8 cellular contexts compared by ENCODE assay signal in genomic region chr2:8543065-8543411, GRCh38.
DNase-seq lines count a peak whose midpoint lies in the region; ATAC-seq, FAIRE-seq and TF ChIP-seq lines count a peak whose summit lies in the region.

No MANE protein-coding gene starts in this region.

- in situ Hi-C loops in G401 (cut with HindIII; ENCODE audit: low sequenced_read_pairs): no loop called here

- H3K4me1 ChIP-seq in astrocyte (ENCODE audit: insufficient read depth, low read length): peaks cover 23% of the 10 kb centered on the region

- H3K27me3 ChIP-seq in astrocyte (ENCODE audit: insufficient read depth, low read length): no peaks in the 10 kb centered on the region

- H3K27ac ChIP-seq in astrocyte (ENCODE audit: low read depth, low read length): no peak overlapping the region

- no peaks in the 10 kb centered on the region for H3K9me3 ChIP-seq in astrocyte (ENCODE audit: insufficient read depth, low read depth, low read length)

- H3K9ac ChIP-seq in astrocyte (ENCODE audit: low read length): no peak overlapping the region

- TF ChIP-seq POLR2A in GM12892 (IDR thresholded peaks at IDR 0.05; ENCODE audit: low read depth, low read length): no peak; the same call in 1 of the 2 replicates

- H3K27ac Mint-ChIP-seq in T-helper 1 cell treated with Interleukin-12 subunit alpha and Interleukin-12 subunit beta and Interleukin-4 antibody, amounts not matched to agents 30 μg/mL and 1 μg/mL, for 36 hours: peak overlapping the region; percentile 98
- no peak overlapping the region for H3K27ac Mint-ChIP-seq in astrocyte (ENCODE audit: unreplicated experiment)

- H4K20me1 ChIP-seq in astrocyte (ENCODE audit: insufficient read depth, low read length): no peaks in the 10 kb centered on the region

- no peak for TF ChIP-seq CTCF in astrocyte (IDR thresholded peaks at IDR 0.05; ENCODE audit: insufficient read depth, low read depth, low read length)

- FAIRE-seq in astrocyte (lab: Jason Lieb, UNC) (no peak), GM12892 (lab: Jason Lieb, UNC) (no peak)

- peaks cover 80% of the 10 kb centered on the region for H3K4me1 Mint-ChIP-seq in T-helper 1 cell treated with Interleukin-12 subunit alpha and Interleukin-12 subunit beta and Interleukin-4 antibody, amounts not matched to agents 30 μg/mL and 1 μg/mL, for 36 hours (ENCODE audit: low read depth)
- H3K4me1 Mint-ChIP-seq in astrocyte (ENCODE audit: low read depth, unreplicated experiment): peaks cover 10% of the 10 kb centered on the region

- peak overlapping the region; percentile 66 for H3K4me2 ChIP-seq in astrocyte (ENCODE audit: low read length)

- peaks cover 5% of the 10 kb centered on the region for H3K36me3 Mint-ChIP-seq in T-helper 1 cell treated with Interleukin-12 subunit alpha and Interleukin-12 subunit beta and Interleukin-4 antibody, amounts not matched to agents 30 μg/mL and 1 μg/mL, for 36 hours (ENCODE audit: low read depth)
- H3K36me3 Mint-ChIP-seq in astrocyte (ENCODE audit: low read depth, unreplicated experiment): no peaks in the 10 kb centered on the region

- no peak overlapping the region for H3K4me3 ChIP-seq in astrocyte (ENCODE audit: insufficient read depth, low read depth, low read length)

- peaks cover 3% of the 10 kb centered on the region for H3K27me3 Mint-ChIP-seq in T-helper 1 cell treated with Interleukin-12 subunit alpha and Interleukin-12 subunit beta and Interleukin-4 antibody, amounts not matched to agents 30 μg/mL and 1 μg/mL, for 36 hours (ENCODE audit: low read depth)
- peaks cover 38% of the 10 kb centered on the region for H3K27me3 Mint-ChIP-seq in astrocyte (ENCODE audit: low read depth, unreplicated experiment)

- ATAC-seq in HG03342 (IDR thresholded peaks at IDR 0.05; ENCODE audit: unreplicated experiment) (peak; percentile 21), GM18861 (IDR thresholded peaks at IDR 0.05; ENCODE audit: unreplicated experiment) (no peak)

- H3K79me2 ChIP-seq in astrocyte (ENCODE audit: insufficient read depth, low read length): no peaks in the 10 kb centered on the region

- no peaks in the 10 kb centered on the region for H3K9me3 Mint-ChIP-seq in T-helper 1 cell treated with Interleukin-12 subunit alpha and Interleukin-12 subunit beta and Interleukin-4 antibody, amounts not matched to agents 30 μg/mL and 1 μg/mL, for 36 hours
- no peaks in the 10 kb centered on the region for H3K9me3 Mint-ChIP-seq in astrocyte (ENCODE audit: unreplicated experiment)

- H3K36me3 ChIP-seq in astrocyte (ENCODE audit: insufficient read depth, low read length): no peaks in the 10 kb centered on the region

- H3K4me3 Mint-ChIP-seq in T-helper 1 cell treated with Interleukin-12 subunit alpha and Interleukin-12 subunit beta and Interleukin-4 antibody, amounts not matched to agents 30 μg/mL and 1 μg/mL, for 36 hours: peak overlapping the region; percentile 63
- no peak overlapping the region for H3K4me3 Mint-ChIP-seq in astrocyte (ENCODE audit: unreplicated experiment)

- no peak for DNase-seq in T-helper 1 cell
- no peak for DNase-seq in astrocyte (ENCODE audit: low read depth)
- DNase-seq in stimulated activated CD8-positive, alpha-beta memory T cell treated with anti-CD3 and anti-CD28 coated beads, Interleukin-2, amount 100 ng/mL, for 48 hours (ENCODE audit: low read depth in 2 of 2): peak; percentile 48 to 51
- no peak for DNase-seq in GM12892 (ENCODE audit: insufficient read length)
- DNase-seq in G401 (ENCODE audit: low spot score): no peak

- H2AFZ ChIP-seq in astrocyte (ENCODE audit: low read depth, low read length): no peak overlapping the region

Comparison
In these comparisons a context has a peak if more than half of its experiments do, and no peak if none do; other contexts are left out.
1. DNase-seq: peak in stimulated activated CD8-positive, alpha-beta memory T cell treated with anti-CD3 and anti-CD28 coated beads, Interleukin-2, amount 100 ng/mL, for 48 hours (2 of 2); none in T-helper 1 cell (0 of 5), astrocyte (single experiment), GM12892 (single experiment) and G401 (single experiment).